Comparison of ENCODE assay signal across 1 cellular context in the genomic region with DNA sequence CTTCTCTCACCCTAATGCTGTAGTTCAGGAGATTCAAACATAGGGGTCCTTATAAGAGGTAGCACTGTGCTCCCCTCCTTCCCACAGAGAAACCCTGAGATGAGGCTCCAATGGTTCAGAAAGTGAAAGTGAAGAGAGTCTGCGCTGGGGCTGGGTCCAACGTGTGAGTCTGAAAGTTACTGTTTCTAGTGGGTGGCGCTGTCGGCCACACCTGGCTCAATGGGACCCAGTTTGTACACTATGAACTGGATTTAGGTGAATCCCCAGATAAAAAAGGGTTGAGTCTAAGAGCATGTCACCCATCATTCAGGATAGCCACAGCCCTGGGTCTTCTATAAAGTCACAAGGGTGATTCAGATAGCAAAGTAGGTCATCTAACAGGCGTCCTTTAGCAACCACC.
TF ChIP-seq lines count a peak whose summit lies in the region.

No MANE protein-coding gene starts in this region.

TF ChIP-seq in GM12878, 131 proteins besides CTCF, POLR2A, EP300 and RAD21:
- TF ChIP-seq TCF3 (IDR thresholded peaks at IDR 0.05; ENCODE audit: borderline replicate concordance, insufficient read depth, low read depth, low read length) = peak; percentile 59; the same call in 1 of the 2 replicates
- TF ChIP-seq, protein P1, sequence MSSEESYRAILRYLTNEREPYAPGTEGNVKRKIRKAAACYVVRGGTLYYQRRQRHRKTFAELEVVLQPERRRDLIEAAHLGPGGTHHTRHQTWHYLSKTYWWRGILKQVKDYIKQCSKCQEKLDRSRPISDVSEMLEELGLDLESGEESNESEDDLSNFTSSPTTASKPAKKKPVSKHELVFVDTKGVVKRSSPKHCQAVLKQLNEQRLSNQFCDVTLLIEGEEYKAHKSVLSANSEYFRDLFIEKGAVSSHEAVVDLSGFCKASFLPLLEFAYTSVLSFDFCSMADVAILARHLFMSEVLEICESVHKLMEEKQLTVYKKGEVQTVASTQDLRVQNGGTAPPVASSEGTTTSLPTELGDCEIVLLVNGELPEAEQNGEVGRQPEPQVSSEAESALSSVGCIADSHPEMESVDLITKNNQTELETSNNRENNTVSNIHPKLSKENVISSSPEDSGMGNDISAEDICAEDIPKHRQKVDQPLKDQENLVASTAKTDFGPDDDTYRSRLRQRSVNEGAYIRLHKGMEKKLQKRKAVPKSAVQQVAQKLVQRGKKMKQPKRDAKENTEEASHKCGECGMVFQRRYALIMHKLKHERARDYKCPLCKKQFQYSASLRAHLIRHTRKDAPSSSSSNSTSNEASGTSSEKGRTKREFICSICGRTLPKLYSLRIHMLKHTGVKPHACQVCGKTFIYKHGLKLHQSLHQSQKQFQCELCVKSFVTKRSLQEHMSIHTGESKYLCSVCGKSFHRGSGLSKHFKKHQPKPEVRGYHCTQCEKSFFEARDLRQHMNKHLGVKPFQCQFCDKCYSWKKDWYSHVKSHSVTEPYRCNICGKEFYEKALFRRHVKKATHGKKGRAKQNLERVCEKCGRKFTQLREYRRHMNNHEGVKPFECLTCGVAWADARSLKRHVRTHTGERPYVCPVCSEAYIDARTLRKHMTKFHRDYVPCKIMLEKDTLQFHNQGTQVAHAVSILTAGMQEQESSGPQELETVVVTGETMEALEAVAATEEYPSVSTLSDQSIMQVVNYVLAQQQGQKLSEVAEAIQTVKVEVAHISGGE (CRISPR knock-in tag; IDR thresholded peaks at IDR 0.05) = no peak
- TF ChIP-seq, protein P2, sequence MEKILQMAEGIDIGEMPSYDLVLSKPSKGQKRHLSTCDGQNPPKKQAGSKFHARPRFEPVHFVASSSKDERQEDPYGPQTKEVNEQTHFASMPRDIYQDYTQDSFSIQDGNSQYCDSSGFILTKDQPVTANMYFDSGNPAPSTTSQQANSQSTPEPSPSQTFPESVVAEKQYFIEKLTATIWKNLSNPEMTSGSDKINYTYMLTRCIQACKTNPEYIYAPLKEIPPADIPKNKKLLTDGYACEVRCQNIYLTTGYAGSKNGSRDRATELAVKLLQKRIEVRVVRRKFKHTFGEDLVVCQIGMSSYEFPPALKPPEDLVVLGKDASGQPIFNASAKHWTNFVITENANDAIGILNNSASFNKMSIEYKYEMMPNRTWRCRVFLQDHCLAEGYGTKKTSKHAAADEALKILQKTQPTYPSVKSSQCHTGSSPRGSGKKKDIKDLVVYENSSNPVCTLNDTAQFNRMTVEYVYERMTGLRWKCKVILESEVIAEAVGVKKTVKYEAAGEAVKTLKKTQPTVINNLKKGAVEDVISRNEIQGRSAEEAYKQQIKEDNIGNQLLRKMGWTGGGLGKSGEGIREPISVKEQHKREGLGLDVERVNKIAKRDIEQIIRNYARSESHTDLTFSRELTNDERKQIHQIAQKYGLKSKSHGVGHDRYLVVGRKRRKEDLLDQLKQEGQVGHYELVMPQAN (conservative IDR thresholded peaks at IDR 0.05) = no peak
- 0 out of 2 replicates have a peak, but pooled peaks have one; percentile 12 for TF ChIP-seq CREM (IDR thresholded peaks at IDR 0.05; ENCODE audit: low read depth)
- TF ChIP-seq RUNX3 (IDR thresholded peaks at IDR 0.05; ENCODE audit: low read length) = peak; percentile 35; the same call in 1 of the 2 replicates
- TF ChIP-seq CREB1 (IDR thresholded peaks at IDR 0.05; ENCODE audit: low read depth) = peak; percentile 58; the same call in 1 of the 2 replicates
- peak; percentile 60; the same call in 1 of the 2 replicates for TF ChIP-seq TCF12 (IDR thresholded peaks at IDR 0.05; ENCODE audit: low read depth, low read length)
